8 cellular contexts compared by ENCODE assay signal in genomic region chr1:234730542-234731370, GRCh38.
DNase-seq lines count a peak whose midpoint lies in the region; ATAC-seq and TF ChIP-seq lines count a peak whose summit lies in the region.

No MANE protein-coding gene starts in this region.

- no peak overlapping the region for H3T11ph ChIP-seq in H9 (ENCODE audit: low read length)

- H3K4me1 ChIP-seq in sigmoid colon = peaks cover 0 to 29% (median 25%) of the 10 kb centered on the region in 4 donors
- peaks cover 4% of the 10 kb centered on the region; the same call in 1 of the 2 replicates for H3K4me1 ChIP-seq in H9 (ENCODE audit: insufficient read depth, low read length)

- peak; percentile 60 for DNase-seq in activated T-cell treated with anti-CD3 and anti-CD28 coated beads, Interleukin-2, amount 50 U/mL, for 1 hour
- peak; percentile 40 for DNase-seq in sigmoid colon
- DNase-seq in inferior parietal cortex (ENCODE audit: extremely low spot score) = no peak
- no peak for DNase-seq in HK-2 (ENCODE audit: unreplicated experiment)
- DNase-seq in H9 = no peak
- no peak for DNase-seq in NK-92 treated with Interleukin-12 subunit alpha and Interleukin-12 subunit beta, amount 100 ng/mL, for 24 hours (lab: John Stamatoyannopoulos, UW)

- H3K4me1 Mint-ChIP-seq in H9 = peaks cover 39% of the 10 kb centered on the region in 2 experiments

- H2BK20ac ChIP-seq in H9 (ENCODE audit: low read depth, low read length, poor library complexity, severe bottlenecking) = no peak overlapping the region

- no peak overlapping the region for H3K14ac ChIP-seq in H9 (ENCODE audit: insufficient read depth, low read length)

- no peak overlapping the region for H2BK15ac ChIP-seq in H9 (ENCODE audit: low read depth, low read length)

- no peak overlapping the region for H2AK5ac ChIP-seq in H9 (ENCODE audit: insufficient read length, low read length)

- H4K20me1 ChIP-seq in H9 (ENCODE audit: control insufficient read depth, insufficient read depth, insufficient read length) = no peaks in the 10 kb centered on the region

- no peak overlapping the region for H3K23ac ChIP-seq in H9 (ENCODE audit: insufficient read length, low read depth, low read length)

- WGBS in sigmoid colon, 2 donors = 67 to 82% methylated on average over 6 of the region's 6 CpGs
- no CpG with 5 or more reads among the region's 6 CpGs for WGBS in H9 (ENCODE audit: extremely low coverage, insufficient read length, low lambda C conversion rate)

- H3K9me3 Mint-ChIP-seq in H9 = peaks cover 0 to 4% of the 10 kb centered on the region in 2 experiments; a peak in 1 of 5 replicates

- no peak overlapping the region for H4K91ac ChIP-seq in H9 (ENCODE audit: insufficient read length, low read depth, low read length)

- H3K9me3 ChIP-seq in sigmoid colon (no peaks in the 10 kb centered on the region), H9 (ENCODE audit: control insufficient read depth, low read depth, low read length) (no peaks in the 10 kb centered on the region)

- intact Hi-C loops in sigmoid colon (cut with DNase I) = no loop called here

- no peak overlapping the region for H4K5ac ChIP-seq in H9 (ENCODE audit: insufficient read length, low read depth, low read length)

- no peak overlapping the region for H3K56ac ChIP-seq in H9 (ENCODE audit: insufficient read length, low read depth, low read length)

- ATAC-seq in GM18873 (IDR thresholded peaks at IDR 0.05; ENCODE audit: low FRiP score, unreplicated experiment) (peak; percentile 36), HG03064 (IDR thresholded peaks at IDR 0.05; ENCODE audit: low read depth, unreplicated experiment) (peak; percentile 29)

- no peaks in the 10 kb centered on the region for H3K23me2 ChIP-seq in H9 (ENCODE audit: insufficient read length, low read depth, low read length, poor library complexity, severe bottlenecking)

- H3K4me3 ChIP-seq in sigmoid colon = no peak overlapping the region

- no peak overlapping the region for H3K4me2 ChIP-seq in H9 (ENCODE audit: insufficient read depth, insufficient read length, low read length)

- no peaks in the 10 kb centered on the region for H3K79me2 ChIP-seq in H9 (ENCODE audit: insufficient read depth, low read length)

- H3K27me3 Mint-ChIP-seq in H9 (ENCODE audit: low read depth) = 0 out of 2 replicates have a peak, but pooled peaks cover 5% of the 10 kb centered on the region

- no peak overlapping the region for H2AFZ ChIP-seq in H9 (ENCODE audit: low read length)

- no peaks in the 10 kb centered on the region for H3K79me1 ChIP-seq in H9 (ENCODE audit: insufficient read depth, low read depth, low read length, poor library complexity, severe bottlenecking)

- TF ChIP-seq POLR2A in sigmoid colon (IDR thresholded peaks at IDR 0.05) = no peak

- H2BK120ac ChIP-seq in H9 (ENCODE audit: low read depth, low read length, poor library complexity, severe bottlenecking) = no peak overlapping the region

- no peak overlapping the region for H3K4me3 Mint-ChIP-seq in H9

- H4K8ac ChIP-seq in H9 (replicated peaks; ENCODE audit: insufficient read length, low read depth, low read length) = no peak overlapping the region

- no peaks in the 10 kb centered on the region; a peak in 1 of 7 replicates for H3K36me3 Mint-ChIP-seq in H9 (ENCODE audit: insufficient read depth in 1 of 3, low read depth in 3 of 3)

- H3K36me3 ChIP-seq in sigmoid colon = no peaks in the 10 kb centered on the region

- H3K4ac ChIP-seq in H9 (ENCODE audit: low read depth, low read length) = no peak overlapping the region

- no peak for TF ChIP-seq EP300 in sigmoid colon (IDR thresholded peaks at IDR 0.05)

- TF ChIP-seq CTCF in sigmoid colon (IDR thresholded peaks at IDR 0.05) (no peak), H9 (conservative IDR thresholded peaks at IDR 0.05) (no peak; the same call in 2 of the 3 replicates)

- H2BK12ac ChIP-seq in H9 (ENCODE audit: insufficient read length, low read depth, low read length) = no peak overlapping the region

- H2BK5ac ChIP-seq in H9 (ENCODE audit: insufficient read length, low read length) = no peak overlapping the region

- no peaks in the 10 kb centered on the region for H3K27me3 ChIP-seq in sigmoid colon
- no peaks in the 10 kb centered on the region for H3K27me3 ChIP-seq in H9 (ENCODE audit: insufficient read depth, low read length)

- H3K27ac ChIP-seq in sigmoid colon = no peak overlapping the region
- no peak overlapping the region for H3K27ac ChIP-seq in H9 (ENCODE audit: insufficient read length, low read depth, low read length)

- no peak overlapping the region for H3K18ac ChIP-seq in H9 (ENCODE audit: insufficient read length, low read depth, low read length)

- no peak overlapping the region for H3K9ac ChIP-seq in H9 (ENCODE audit: extremely low read depth, insufficient read length, low read length)

- H3K27ac Mint-ChIP-seq in H9 = no peak overlapping the region

Comparison
In these comparisons a context has a peak if more than half of its experiments do, and no peak if none do; other contexts are left out.
1. DNase-seq: peak in activated T-cell treated with anti-CD3 and anti-CD28 coated beads, Interleukin-2, amount 50 U/mL, for 1 hour (single experiment) and sigmoid colon (single experiment); none in inferior parietal cortex (single experiment), HK-2 (single experiment), H9 (single experiment) and NK-92 treated with Interleukin-12 subunit alpha and Interleukin-12 subunit beta, amount 100 ng/mL, for 24 hours (single experiment).